Comparison of ENCODE assay signal across 1 cellular context in the genomic region with DNA sequence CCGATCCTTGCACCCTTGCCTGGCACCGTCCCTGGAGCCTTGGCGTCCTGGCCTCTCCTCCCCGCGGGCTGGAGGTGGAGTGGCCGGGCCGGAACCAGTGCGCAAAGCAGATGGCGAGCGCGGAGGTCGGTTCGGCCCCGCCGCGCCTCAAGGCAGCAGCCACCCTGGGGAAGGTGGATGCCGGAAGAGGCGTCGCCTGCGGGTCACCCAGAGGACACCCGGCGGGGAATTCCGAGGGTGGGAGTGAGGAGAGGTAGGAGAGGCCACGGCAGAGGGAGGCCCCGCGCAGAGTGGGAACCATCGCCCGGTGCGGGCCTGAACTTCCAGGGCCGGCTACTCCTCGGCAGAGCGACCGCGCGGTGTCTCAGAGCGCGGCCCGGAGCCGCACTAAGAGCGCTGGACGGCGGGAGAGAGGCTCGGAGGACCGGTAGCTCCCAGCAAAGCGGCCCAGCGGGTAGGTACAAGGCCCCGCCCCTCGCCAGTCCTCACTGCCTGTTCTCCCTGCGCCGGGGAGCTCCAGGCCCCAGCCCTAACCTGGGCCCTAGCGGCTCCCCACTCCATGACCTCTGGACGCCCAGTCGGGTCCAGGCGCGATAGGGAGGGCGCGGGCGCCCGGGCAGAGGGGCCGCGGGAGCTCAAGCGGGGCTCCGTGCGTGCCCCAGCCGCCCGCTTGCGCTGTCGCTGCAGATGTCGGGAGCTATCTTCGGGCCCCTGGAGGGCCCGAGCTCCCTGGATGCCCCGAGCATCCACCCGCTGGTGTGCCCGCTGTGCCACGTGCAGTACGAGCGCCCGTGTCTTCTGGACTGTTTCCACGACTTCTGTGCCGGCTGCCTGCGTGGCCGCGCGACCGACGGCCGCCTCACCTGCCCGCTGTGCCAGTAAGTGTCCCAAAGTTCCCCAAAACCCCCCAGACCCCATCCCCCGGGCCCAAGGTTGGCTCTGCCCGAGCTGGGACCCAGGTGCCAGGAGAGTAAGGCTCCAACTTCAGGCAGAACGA.
TF ChIP-seq lines count a peak whose summit lies in the region.

RNF207 (plus strand) TSS at position 271 of the 997 bp plus-strand sequence; CDS start at position 688, 417 bp downstream.

TF ChIP-seq in HepG2, 621 proteins besides CTCF, POLR2A, EP300 and RAD21 (continued from another document and continues in another):
- TF ChIP-seq, protein P1, sequence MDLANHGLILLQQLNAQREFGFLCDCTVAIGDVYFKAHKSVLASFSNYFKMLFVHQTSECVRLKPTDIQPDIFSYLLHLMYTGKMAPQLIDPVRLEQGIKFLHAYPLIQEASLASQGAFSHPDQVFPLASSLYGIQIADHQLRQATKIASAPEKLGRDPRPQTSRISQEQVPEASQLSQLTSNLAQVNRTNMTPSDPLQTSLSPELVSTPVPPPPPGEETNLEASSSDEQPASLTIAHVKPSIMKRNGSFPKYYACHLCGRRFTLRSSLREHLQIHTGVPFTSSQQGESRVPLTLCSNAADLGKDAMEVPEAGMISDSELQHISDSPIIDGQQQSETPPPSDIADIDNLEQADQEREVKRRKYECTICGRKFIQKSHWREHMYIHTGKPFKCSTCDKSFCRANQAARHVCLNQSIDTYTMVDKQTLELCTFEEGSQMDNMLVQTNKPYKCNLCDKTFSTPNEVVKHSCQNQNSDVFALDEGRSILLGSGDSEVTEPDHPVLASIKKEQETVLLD (CRISPR knock-in tag; IDR thresholded peaks at IDR 0.05; ENCODE audit: low read depth) = no peak; the same call in 1 of the 2 replicates
- no peak; the same call in none of the 2 replicates for TF ChIP-seq ZNF747 (CRISPR knock-in tag; IDR thresholded peaks at IDR 0.05; ENCODE audit: borderline replicate concordance)
- TF ChIP-seq NFKBIZ (CRISPR knock-in tag; IDR thresholded peaks at IDR 0.05) = 0 out of 2 replicates have a peak, but pooled peaks have one; percentile 48
- TF ChIP-seq ZNF180 (CRISPR knock-in tag; IDR thresholded peaks at IDR 0.05; ENCODE audit: borderline replicate concordance, low read depth) = no peak
- TF ChIP-seq SALL1 (CRISPR knock-in tag; IDR thresholded peaks at IDR 0.05) = peak; percentile 78
- peak; percentile 82; the same call in 1 of the 2 replicates for TF ChIP-seq ZNF766 (CRISPR knock-in tag; IDR thresholded peaks at IDR 0.05; ENCODE audit: borderline replicate concordance)
- TF ChIP-seq E2F1 (CRISPR knock-in tag; IDR thresholded peaks at IDR 0.05) = peak; percentile 66; the same call in 1 of the 2 replicates
- TF ChIP-seq ZNF713 (CRISPR knock-in tag; IDR thresholded peaks at IDR 0.05) = no peak
- TF ChIP-seq FIP1L1 (IDR thresholded peaks at IDR 0.05; ENCODE audit: borderline replicate concordance, insufficient read depth, low read depth, low read length) = no peak
- TF ChIP-seq SP4 (CRISPR knock-in tag; IDR thresholded peaks at IDR 0.05) = peak; percentile 58; the same call in 1 of the 2 replicates
- peak; percentile 83 for TF ChIP-seq ZNF350 (CRISPR knock-in tag; IDR thresholded peaks at IDR 0.05; ENCODE audit: borderline replicate concordance, low read depth)
- no peak for TF ChIP-seq ZNF501 (CRISPR knock-in tag; IDR thresholded peaks at IDR 0.05)
- TF ChIP-seq RNF2 (conservative IDR thresholded peaks at IDR 0.05; ENCODE audit: low read depth) = no peak
- 0 out of 2 replicates have a peak, but pooled peaks have one; percentile 57 for TF ChIP-seq FUBP1 (CRISPR knock-in tag; IDR thresholded peaks at IDR 0.05; ENCODE audit: borderline replicate concordance)
- TF ChIP-seq CHD4 (IDR thresholded peaks at IDR 0.05; ENCODE audit: borderline replicate concordance, low read length) = no peak
- no peak for TF ChIP-seq ZKSCAN8 (CRISPR knock-in tag; IDR thresholded peaks at IDR 0.05; ENCODE audit: borderline replicate concordance)
- TF ChIP-seq KMT2B (CRISPR knock-in tag; IDR thresholded peaks at IDR 0.05) = no peak
- peak; percentile 67; the same call in 1 of the 2 replicates for TF ChIP-seq TFDP2 (CRISPR knock-in tag; IDR thresholded peaks at IDR 0.05)
- TF ChIP-seq THAP11 (CRISPR knock-in tag; IDR thresholded peaks at IDR 0.05) = no peak; the same call in 1 of the 2 replicates
- peak; percentile 76; the same call in 1 of the 2 replicates for TF ChIP-seq ZNF564 (CRISPR knock-in tag; IDR thresholded peaks at IDR 0.05)
- no peak for TF ChIP-seq RFXANK (CRISPR knock-in tag; IDR thresholded peaks at IDR 0.05)
- 0 out of 2 replicates have a peak, but pooled peaks have one; percentile 53 for TF ChIP-seq ZFAT (CRISPR knock-in tag; conservative IDR thresholded peaks at IDR 0.05)
- peak; percentile 92 for TF ChIP-seq MED8 (CRISPR knock-in tag; IDR thresholded peaks at IDR 0.05; ENCODE audit: insufficient replicate concordance)
- TF ChIP-seq ZBED4 (CRISPR knock-in tag; IDR thresholded peaks at IDR 0.05; ENCODE audit: borderline replicate concordance) = 0 out of 2 replicates have a peak, but pooled peaks have one; percentile 75
- TF ChIP-seq, protein P2, sequence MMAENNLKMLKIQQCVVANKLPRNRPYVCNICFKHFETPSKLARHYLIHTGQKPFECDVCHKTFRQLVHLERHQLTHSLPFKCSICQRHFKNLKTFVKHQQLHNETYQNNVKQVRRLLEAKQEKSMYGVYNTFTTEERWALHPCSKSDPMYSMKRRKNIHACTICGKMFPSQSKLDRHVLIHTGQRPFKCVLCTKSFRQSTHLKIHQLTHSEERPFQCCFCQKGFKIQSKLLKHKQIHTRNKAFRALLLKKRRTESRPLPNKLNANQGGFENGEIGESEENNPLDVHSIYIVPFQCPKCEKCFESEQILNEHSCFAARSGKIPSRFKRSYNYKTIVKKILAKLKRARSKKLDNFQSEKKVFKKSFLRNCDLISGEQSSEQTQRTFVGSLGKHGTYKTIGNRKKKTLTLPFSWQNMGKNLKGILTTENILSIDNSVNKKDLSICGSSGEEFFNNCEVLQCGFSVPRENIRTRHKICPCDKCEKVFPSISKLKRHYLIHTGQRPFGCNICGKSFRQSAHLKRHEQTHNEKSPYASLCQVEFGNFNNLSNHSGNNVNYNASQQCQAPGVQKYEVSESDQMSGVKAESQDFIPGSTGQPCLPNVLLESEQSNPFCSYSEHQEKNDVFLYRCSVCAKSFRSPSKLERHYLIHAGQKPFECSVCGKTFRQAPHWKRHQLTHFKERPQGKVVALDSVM (CRISPR knock-in tag; IDR thresholded peaks at IDR 0.05) = peak; percentile 82
- peak; percentile 63; the same call in 1 of the 2 replicates for TF ChIP-seq TARDBP (CRISPR knock-in tag; IDR thresholded peaks at IDR 0.05)
- no peak for TF ChIP-seq CEBPB (IDR thresholded peaks at IDR 0.05; ENCODE audit: borderline replicate concordance, low read depth, low read length)
- TF ChIP-seq AHR (CRISPR knock-in tag; IDR thresholded peaks at IDR 0.05) = 0 out of 2 replicates have a peak, but pooled peaks have one; percentile 21
- TF ChIP-seq HOXA3 (CRISPR knock-in tag; IDR thresholded peaks at IDR 0.05) = peak; percentile 72
- no peak for TF ChIP-seq TRIM24 (CRISPR knock-in tag; IDR thresholded peaks at IDR 0.05)
- no peak for TF ChIP-seq IKZF1 (IDR thresholded peaks at IDR 0.05)
- TF ChIP-seq ZBTB3 (CRISPR knock-in tag; IDR thresholded peaks at IDR 0.05; ENCODE audit: borderline replicate concordance, low read depth) = no peak
- peak; percentile 65; the same call in 1 of the 2 replicates for TF ChIP-seq MXD4 (CRISPR knock-in tag; IDR thresholded peaks at IDR 0.05)
- peak; percentile 68; the same call in 1 of the 2 replicates for TF ChIP-seq TIGD3 (CRISPR knock-in tag; IDR thresholded peaks at IDR 0.05; ENCODE audit: borderline replicate concordance)
- TF ChIP-seq KAT8 (CRISPR knock-in tag; IDR thresholded peaks at IDR 0.05) = peak; percentile 73; the same call in 1 of the 2 replicates
- no peak for TF ChIP-seq ZBTB14 (CRISPR knock-in tag; IDR thresholded peaks at IDR 0.05)
- peak; percentile 30 for TF ChIP-seq U2AF1 (optimal IDR thresholded peaks at IDR 0.05; ENCODE audit: low read depth, low read length)
- TF ChIP-seq, protein P3, sequence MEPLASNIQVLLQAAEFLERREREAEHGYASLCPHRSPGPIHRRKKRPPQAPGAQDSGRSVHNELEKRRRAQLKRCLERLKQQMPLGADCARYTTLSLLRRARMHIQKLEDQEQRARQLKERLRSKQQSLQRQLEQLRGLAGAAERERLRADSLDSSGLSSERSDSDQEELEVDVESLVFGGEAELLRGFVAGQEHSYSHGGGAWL (CRISPR knock-in tag; IDR thresholded peaks at IDR 0.05) = peak; percentile 41; the same call in 1 of the 2 replicates
- TF ChIP-seq POLR2G (IDR thresholded peaks at IDR 0.05; ENCODE audit: low read depth, low read length) = peak; percentile 92
- TF ChIP-seq, protein P4, sequence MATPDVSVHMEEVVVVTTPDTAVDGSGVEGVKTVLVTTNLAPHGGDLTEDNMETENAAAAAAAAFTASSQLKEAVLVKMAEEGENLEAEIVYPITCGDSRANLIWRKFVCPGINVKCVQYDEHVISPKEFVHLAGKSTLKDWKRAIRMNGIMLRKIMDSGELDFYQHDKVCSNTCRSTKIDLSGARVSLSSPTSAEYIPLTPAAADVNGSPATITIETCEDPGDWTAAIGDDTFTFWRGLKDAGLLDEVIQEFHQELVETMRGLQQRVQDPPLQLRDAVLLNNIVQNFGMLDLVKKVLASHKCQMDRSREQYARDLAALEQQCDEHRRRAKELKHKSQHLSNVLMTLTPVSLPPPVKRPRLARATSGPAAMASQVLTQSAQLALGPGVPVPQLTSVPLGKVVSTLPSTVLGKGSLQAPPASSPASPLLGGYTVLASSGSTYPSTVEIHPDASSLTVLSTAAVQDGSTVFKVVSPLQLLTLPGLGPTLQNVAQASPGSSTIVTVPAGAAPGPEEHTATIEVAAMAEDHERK (CRISPR knock-in tag; IDR thresholded peaks at IDR 0.05; ENCODE audit: low read depth) = no peak
